10 cellular contexts compared by ENCODE assay signal in genomic region chr2:219003267-219003634, GRCh38. TPM values are rescaled to one million over a fixed set of nuclear protein-coding genes. Genes with fewer than 3 reads are reported as not detected.
DNase-seq lines count a peak whose midpoint lies in the region; ATAC-seq and TF ChIP-seq lines count a peak whose summit lies in the region.
"Had no signal": no experiment of that assay in that cellular context is flagged by ENCODE, and none has a peak within 500 bp of the region (broad histone marks: within the 10 kb centered on the region; RNA-seq: fewer than 3 reads in every experiment).

No MANE protein-coding gene starts in this region.

- CTCF ChIA-PET in Caco-2 (lab: Charles Lee) = interaction anchor here (1.2 to 2.2 kb wide), 2 partner anchors 9 to 204 kb away, joined by 7 to 8 read pairs; partner anchors contain the start of gene ZFAND2B

- H3K36me3 ChIP-seq in Caco-2 (ENCODE audit: control insufficient read depth, insufficient read depth, low read length) (no peaks in the 10 kb centered on the region), duodenal mucosa (ENCODE audit: control insufficient read depth in 1 of 2, insufficient read depth in 2 of 2, low read length in 2 of 2) (no peaks in the 10 kb centered on the region)

- H3K9ac ChIP-seq in duodenal mucosa (ENCODE audit: low read depth in 1 of 2, low read length in 2 of 2) = no peak overlapping the region

- H3K9me3 Mint-ChIP-seq in Caco-2 (ENCODE audit: unreplicated experiment) (no peaks in the 10 kb centered on the region), nephron progenitor cell (no peaks in the 10 kb centered on the region)
- H3K9me3 Mint-ChIP-seq in activated naive CD4-positive, alpha-beta T cell treated with anti-CD3 and anti-CD28 coated beads, Interleukin-2, amount 50 U/mL, for 72 hours = no peaks in the 10 kb centered on the region
- H3K9me3 Mint-ChIP-seq: T-helper 1 cell treated with Interleukin-12 subunit alpha and Interleukin-12 subunit beta and Interleukin-4 antibody, amounts not matched to agents 30 μg/mL and 1 μg/mL, for 36 hours had no signal

- TF ChIP-seq EP300 in Ishikawa (IDR thresholded peaks at IDR 0.05; ENCODE audit: borderline replicate concordance) = no peak

- H3K27ac ChIP-seq in duodenal mucosa (ENCODE audit: low read depth, low read length) = no peak overlapping the region

- H3K4me1 ChIP-seq in Caco-2 (peaks cover 30% of the 10 kb centered on the region), duodenal mucosa (ENCODE audit: control insufficient read depth in 1 of 2, insufficient read depth in 2 of 2, low read length in 2 of 2) (peaks cover 9 to 19% of the 10 kb centered on the region in 2 donors)

- H3K4me1 Mint-ChIP-seq in Caco-2 (ENCODE audit: low read depth, unreplicated experiment) = peaks cover 15% of the 10 kb centered on the region
- peaks cover 11% of the 10 kb centered on the region for H3K4me1 Mint-ChIP-seq in nephron progenitor cell

- POLR2A ChIA-PET in Caco-2 (lab: Charles Lee) = no interaction called here

- H3K27me3 Mint-ChIP-seq in Caco-2 (ENCODE audit: insufficient read depth, unreplicated experiment) = peaks cover 7% of the 10 kb centered on the region
- H3K27me3 Mint-ChIP-seq in nephron progenitor cell (ENCODE audit: low read depth, poor library complexity) = peaks cover 100% of the 10 kb centered on the region

- ATAC-seq in activated naive CD4-positive, alpha-beta T cell treated with anti-CD3 and anti-CD28 coated beads, Interleukin-2, amount 50 U/mL, for 72 hours = no peak

- intact Hi-C loops in Caco-2 (cut with micrococcal nuclease; ENCODE audit: unreplicated experiment) = loop anchor here (2.0 to 5.0 kb wide), 2 partner anchors 54 to 68 kb away; no protein-coding TSS in a partner anchor

- TF ChIP-seq CTCF in Caco-2 (IDR thresholded peaks at IDR 0.05; ENCODE audit: insufficient read depth in 1 of 2, low read depth in 1 of 2, low read length in 1 of 2, severe bottlenecking in 1 of 2, unreplicated experiment in 1 of 2) (no peak), nephron progenitor cell (IDR thresholded peaks at IDR 0.05) (no peak)

- H3K4me3 ChIP-seq in Caco-2 (ENCODE audit: low read depth, low read length) = peak overlapping the region; percentile 67
- H3K4me3 ChIP-seq in duodenal mucosa (ENCODE audit: low read depth in 1 of 2, low read length in 2 of 2) = peak overlapping the region; percentile 51 to 61

- no peaks in the 10 kb centered on the region for H3K9me3 ChIP-seq in Caco-2
- no peaks in the 10 kb centered on the region for H3K9me3 ChIP-seq in duodenal mucosa (ENCODE audit: control insufficient read depth in 1 of 2, low read length in 2 of 2)

- no peaks in the 10 kb centered on the region for H3K36me3 Mint-ChIP-seq in Caco-2 (ENCODE audit: insufficient read depth, unreplicated experiment)
- no peaks in the 10 kb centered on the region for H3K36me3 Mint-ChIP-seq in nephron progenitor cell (ENCODE audit: low read depth)
- no peaks in the 10 kb centered on the region for H3K36me3 Mint-ChIP-seq in activated naive CD4-positive, alpha-beta T cell treated with anti-CD3 and anti-CD28 coated beads, Interleukin-2, amount 50 U/mL, for 72 hours

- H3K4me3 Mint-ChIP-seq in Caco-2 (ENCODE audit: unreplicated experiment) = peak overlapping the region; percentile 79
- H3K4me3 Mint-ChIP-seq in nephron progenitor cell = peak overlapping the region; percentile 43
- H3K4me3 Mint-ChIP-seq: T-helper 1 cell treated with Interleukin-12 subunit alpha and Interleukin-12 subunit beta and Interleukin-4 antibody, amounts not matched to agents 30 μg/mL and 1 μg/mL, for 36 hours had no signal

- H3K27me3 ChIP-seq in Caco-2 (replicated peaks; ENCODE audit: control insufficient read depth, insufficient read depth, low read length) (no peaks in the 10 kb centered on the region), duodenal mucosa (ENCODE audit: control insufficient read depth in 1 of 2, insufficient read depth in 2 of 2, low read length in 2 of 2) (peaks cover 54 to 56% of the 10 kb centered on the region in 2 donors)

- BruUV-seq in Caco-2 (replicated peaks; lab: Mats Ljungman, UMichigan) = no TSS peak

- H3K27ac Mint-ChIP-seq in Caco-2 (ENCODE audit: unreplicated experiment) (no peak overlapping the region), nephron progenitor cell (no peak overlapping the region)
- no peak overlapping the region for H3K27ac Mint-ChIP-seq in activated naive CD4-positive, alpha-beta T cell treated with anti-CD3 and anti-CD28 coated beads, Interleukin-2, amount 50 U/mL, for 72 hours
- H3K27ac Mint-ChIP-seq: T-helper 1 cell treated with Interleukin-12 subunit alpha and Interleukin-12 subunit beta and Interleukin-4 antibody, amounts not matched to agents 30 μg/mL and 1 μg/mL, for 36 hours had no signal

- DNase-seq in Caco-2 = no peak
- DNase-seq in nephron progenitor cell = no peak
- no peak for DNase-seq in activated effector memory CD4-positive, alpha-beta T cell treated with Interleukin-2 at 50 U/mL for 16 hours
- no peak for DNase-seq in activated naive CD4-positive, alpha-beta T cell treated with anti-CD3 and anti-CD28 coated beads, Interleukin-2, amount 50 U/mL, for 72 hours (ENCODE audit: low spot score in 2 of 2)
- no peak for DNase-seq in NOMO-1 treated with dmso at 0.1 percent for 144 hours (lab: John Stamatoyannopoulos, UW; ENCODE audit: unreplicated experiment)
- no peak for DNase-seq in SW480 (ENCODE audit: low spot score)
- DNase-seq: NCI-H1048 had no signal

- TF ChIP-seq RAD21 in Ishikawa (IDR thresholded peaks at IDR 0.05; ENCODE audit: low read depth) = no peak

TF ChIP-seq in Ishikawa, 13 proteins besides CTCF, POLR2A, EP300 and RAD21:
- TF ChIP-seq, protein P1, sequence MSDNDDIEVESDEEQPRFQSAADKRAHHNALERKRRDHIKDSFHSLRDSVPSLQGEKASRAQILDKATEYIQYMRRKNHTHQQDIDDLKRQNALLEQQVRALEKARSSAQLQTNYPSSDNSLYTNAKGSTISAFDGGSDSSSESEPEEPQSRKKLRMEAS (IDR thresholded peaks at IDR 0.05) = peak; percentile 61; the same call in 1 of the 2 replicates
- TF ChIP-seq TEAD4 (IDR thresholded peaks at IDR 0.05) = no peak

RNA-seq across cellular contexts. Expression of gene CRYBA2, which starts 10.0 kb away (rescaled TPM):
- total RNA-seq in Caco-2 (2022) = 0.59 TPM in 1 of 2 replicates, not detected in the other
- total RNA-seq in activated naive CD4-positive, alpha-beta T cell treated with anti-CD3 and anti-CD28 coated beads, Interleukin-2, amount 50 U/mL, for 72 hours = not detected

RNA-seq across cellular contexts. Expression of gene FEV, which starts 18.3 kb away (rescaled TPM):
- not detected in 2 replicates for total RNA-seq in Caco-2 (2022)
- total RNA-seq in activated naive CD4-positive, alpha-beta T cell treated with anti-CD3 and anti-CD28 coated beads, Interleukin-2, amount 50 U/mL, for 72 hours = not detected

RNA-seq across cellular contexts. Expression of gene CFAP65, which starts 38.1 kb away (rescaled TPM):
- total RNA-seq in Caco-2 (2022) = 0.34 and 0.77 TPM in 2 replicates
- total RNA-seq in activated naive CD4-positive, alpha-beta T cell treated with anti-CD3 and anti-CD28 coated beads, Interleukin-2, amount 50 U/mL, for 72 hours = not detected

RNA-seq across cellular contexts. Expression of gene CDK5R2, which starts 43.8 kb away (rescaled TPM):
- 0.18 and 0.21 TPM in 2 replicates for total RNA-seq in Caco-2 (2022)
- total RNA-seq in activated naive CD4-positive, alpha-beta T cell treated with anti-CD3 and anti-CD28 coated beads, Interleukin-2, amount 50 U/mL, for 72 hours = not detected

RNA-seq across cellular contexts. Expression of gene IHH, which starts 57.5 kb away (rescaled TPM):
- total RNA-seq in Caco-2 (2022) = 19.0 and 22.6 TPM in 2 replicates
- total RNA-seq in activated naive CD4-positive, alpha-beta T cell treated with anti-CD3 and anti-CD28 coated beads, Interleukin-2, amount 50 U/mL, for 72 hours = under 1 TPM in 1 of 2 donors, not detected in 1; 0.14 TPM
